In genomic region chr11:84310261-84310660, GRCh38 we compare ENCODE assay signal across 19 cellular contexts.
"Had no signal": no experiment of that assay in that cellular context is flagged by ENCODE, and none has a peak within 500 bp of the region (broad histone marks: within the 10 kb centered on the region; RNA-seq: fewer than 3 reads in every experiment).

No MANE protein-coding gene starts in this region.

- H3K4me3 ChIP-seq: Peyer's patch had no signal

- H3K36me3 ChIP-seq: brain microvascular endothelial cell, Peyer's patch had no signal

- ATAC-seq: activated CD8-positive, alpha-beta memory T cell treated with anti-CD3 and anti-CD28 coated beads, Interleukin-2, amount 10 ng/mL, durations not matched to agents 7 days and 5 days; activated T-helper 17 cell treated with anti-CD3 and anti-CD28 coated beads, Interleukin-2, amount 50 U/mL, for 72 hours had no signal

- H3K4me1 ChIP-seq: Peyer's patch had no signal

- H3K27ac ChIP-seq: brain microvascular endothelial cell, Peyer's patch, RWPE1 had no signal

- H3K9me3 ChIP-seq: Peyer's patch had no signal

- DNase-seq: activated CD4-positive, alpha-beta T cell treated with anti-CD3 and anti-CD28 coated beads for 48 hours; activated CD4-positive, alpha-beta T cell treated with anti-CD3 and anti-CD28 coated beads, Interleukin-2, amount 50 U/mL, for 4 hours; activated CD4-positive, CD25-positive, alpha-beta regulatory T cell treated with anti-CD3 and anti-CD28 coated beads, Interleukin-2, amount 50 U/mL, for 72 hours; activated CD8-positive, alpha-beta memory T cell treated with anti-CD3 and anti-CD28 coated beads, Interleukin-2, amount 10 ng/mL, durations not matched to agents 7 days and 5 days; activated gamma-delta T cell; activated naive CD4-positive, alpha-beta T cell treated with anti-CD3 and anti-CD28 coated beads, Interleukin-2, amount 10 ng/mL, durations not matched to agents 7 days and 5 days; activated naive CD8-positive, alpha-beta T cell treated with anti-CD3 and anti-CD28 coated beads for 36 hours; activated T-cell treated with anti-CD3 and anti-CD28 coated beads, Interleukin-2, amount 50 U/mL, for 48 hours; brain microvascular endothelial cell; KG1; NCI-H1048; NCI-H146; NCI-H187 treated with DMSO at 0.1 percent for 48 hours; NCI-H2081 treated with DMSO at 0.1 percent for 48 hours; NCI-H446; Peyer's patch; SHP77 treated with DMSO at 0.1 percent for 48 hours had no signal

- H3K27me3 ChIP-seq: brain microvascular endothelial cell, Peyer's patch had no signal
